8 cellular contexts compared by ENCODE assay signal in the genomic region with DNA sequence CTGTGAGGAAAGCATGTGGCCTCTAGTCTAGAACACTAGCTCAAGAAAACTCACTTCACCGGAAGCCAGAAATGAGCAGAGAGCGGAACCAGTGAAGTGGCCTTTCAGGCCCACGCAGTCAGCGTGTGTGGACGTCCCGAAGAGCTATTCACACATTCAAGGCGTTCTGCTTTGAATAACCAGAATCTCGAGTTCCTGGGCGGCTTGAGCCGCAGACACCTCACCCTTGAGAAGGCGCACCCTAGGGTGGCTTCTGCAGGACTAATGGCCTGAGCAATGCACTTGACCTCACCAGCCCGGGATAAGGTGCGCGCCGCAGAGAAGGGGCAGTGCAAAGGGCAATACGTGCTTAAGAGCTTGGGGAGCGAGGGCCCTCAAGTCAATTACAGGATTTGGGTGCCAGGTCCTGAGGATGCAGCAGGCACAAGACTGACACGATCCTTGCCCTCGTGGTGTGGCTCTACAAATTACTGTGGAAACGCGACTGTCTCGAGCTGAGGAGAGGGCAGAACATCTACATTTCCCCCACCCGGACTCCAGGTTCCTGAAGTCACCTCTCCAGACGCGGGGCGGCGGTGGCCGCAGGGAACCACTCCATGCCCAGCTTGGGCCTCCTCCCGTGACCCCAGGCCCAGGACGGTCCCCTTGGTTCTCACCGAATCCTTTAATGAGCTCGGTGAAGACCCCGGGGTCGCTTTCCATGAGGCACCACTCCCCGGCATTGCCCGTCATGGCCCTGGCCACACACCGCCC. TPM values are rescaled to one million over a fixed set of nuclear protein-coding genes. Genes with fewer than 3 reads are reported as not detected.
DNase-seq lines count a peak whose midpoint lies in the region; ATAC-seq and TF ChIP-seq lines count a peak whose summit lies in the region.

No MANE protein-coding gene starts in this region.

- no peak for TF ChIP-seq CTCF in C4-2B (conservative IDR thresholded peaks at IDR 0.05)
- TF ChIP-seq CTCF in OCI-LY7 (conservative IDR thresholded peaks at IDR 0.05; ENCODE audit: low read length) = no peak
- TF ChIP-seq CTCF in fibroblast of lung (conservative IDR thresholded peaks at IDR 0.05 in 1 of 2, IDR thresholded peaks at IDR 0.05 in 1 of 2; ENCODE audit: low read depth in 1 of 2, low read length in 2 of 2) = no peak

- ATAC-seq in GM19035 (IDR thresholded peaks at IDR 0.05; ENCODE audit: unreplicated experiment) (peak; percentile 46), HG03342 (IDR thresholded peaks at IDR 0.05; ENCODE audit: unreplicated experiment) (peak; percentile 39)

- H3K4me3 ChIP-seq in OCI-LY7 (ENCODE audit: low read depth, low read length, poor library complexity, severe bottlenecking) = peak overlapping the region; percentile 100
- peak overlapping the region; percentile 81 to 99 (median 85) for H3K4me3 ChIP-seq in fibroblast of lung (replicated peaks in 1 of 4; ENCODE audit: control extremely low read depth in 1 of 4, insufficient read depth in 1 of 4, low read depth in 3 of 4, low read length in 4 of 4)
- peak overlapping the region; percentile 98 for H3K4me3 ChIP-seq in neuronal stem cell (ENCODE audit: low read length in 2 of 2)
- H3K4me3 ChIP-seq in thymus (ENCODE audit: low read length) = peak overlapping the region; percentile 91

- POLR2A ChIA-PET in OCI-LY7 (lab: Charles Lee) = interaction anchor here (0.6 to 3.2 kb wide), 30 partner anchors 9 to 1434 kb away, joined by 3 to 19 read pairs (median 4); a partner anchor contains a TSS

- H3K27ac ChIP-seq in C4-2B (peak overlapping the region; percentile 96), OCI-LY7 (ENCODE audit: low read depth, low read length, poor library complexity, severe bottlenecking) (peak overlapping the region; percentile 82), fibroblast of lung (ENCODE audit: insufficient read depth, low read length) (peak overlapping the region; percentile 97), neuronal stem cell (replicated peaks; ENCODE audit: low read length) (peak overlapping the region; percentile 99), thymus (ENCODE audit: low read depth) (peak overlapping the region; percentile 93)

- H2AFZ ChIP-seq in OCI-LY7 (ENCODE audit: low read length) (peak overlapping the region; percentile 16; the same call in 1 of the 2 replicates), fibroblast of lung (ENCODE audit: low read length) (peak overlapping the region; percentile 35), neuronal stem cell (ENCODE audit: low read length) (peak overlapping the region; percentile 94)

- H3K9ac ChIP-seq in fibroblast of lung (ENCODE audit: insufficient read depth, low read length) (peak overlapping the region; percentile 93), neuronal stem cell (ENCODE audit: low read depth, low read length, poor library complexity) (peak overlapping the region; percentile 95)

- BruUV-seq in OCI-LY7 (replicated peaks; lab: Mats Ljungman, UMichigan) = TSS peak; percentile 54

- H3K9me2 ChIP-seq in OCI-LY7 (ENCODE audit: insufficient read depth, low read length) = no peaks in the 10 kb centered on the region

- H3K14ac ChIP-seq in neuronal stem cell (ENCODE audit: low read length) = peak overlapping the region; percentile 39

- peak; percentile 76 for DNase-seq in OCI-LY7 (ENCODE audit: low spot score)
- peak; percentile 53 for DNase-seq in activated T-cell treated with anti-CD3 and anti-CD28 coated beads, Interleukin-2, amount 50 U/mL, for 1 hour
- DNase-seq in fibroblast of lung (ENCODE audit: low read depth in 2 of 2) = peak; percentile 45 to 61
- peak; percentile 31 for DNase-seq in neuronal stem cell (ENCODE audit: low spot score)

- H3K23ac ChIP-seq in neuronal stem cell (ENCODE audit: low read depth, low read length, poor library complexity) = peak overlapping the region; percentile 99

- H4K20me1 ChIP-seq in OCI-LY7 (ENCODE audit: insufficient read depth, low read length) (peaks cover 31% of the 10 kb centered on the region), fibroblast of lung (ENCODE audit: control insufficient read depth, extremely low read depth, insufficient read depth, low read length) (no peaks in the 10 kb centered on the region)

- H3K4ac ChIP-seq in neuronal stem cell (ENCODE audit: low read length) = peak overlapping the region; percentile 66

- H3K18ac ChIP-seq in neuronal stem cell (ENCODE audit: low read length) = peak overlapping the region; percentile 90

- H2BK120ac ChIP-seq in neuronal stem cell (ENCODE audit: low read depth, low read length) = no peak overlapping the region

- no peak overlapping the region for H2AK5ac ChIP-seq in neuronal stem cell (ENCODE audit: low read depth, low read length)

- peaks cover 45% of the 10 kb centered on the region for H3K36me3 ChIP-seq in OCI-LY7 (ENCODE audit: insufficient read depth, low read length)
- no peaks in the 10 kb centered on the region for H3K36me3 ChIP-seq in fibroblast of lung (ENCODE audit: control insufficient read depth, insufficient read depth, low read length)
- H3K36me3 ChIP-seq in neuronal stem cell (replicated peaks in 1 of 2; ENCODE audit: control insufficient read depth in 2 of 2, insufficient read depth in 2 of 2, low read length in 2 of 2) = peaks cover 0 to 25% of the 10 kb centered on the region in 2 donors
- H3K36me3 ChIP-seq in thymus (ENCODE audit: control insufficient read depth, insufficient read depth) = no peaks in the 10 kb centered on the region

- H4K91ac ChIP-seq in neuronal stem cell (ENCODE audit: low read depth, low read length, poor library complexity) = no peak overlapping the region

- WGBS in neuronal stem cell (ENCODE audit: extremely low coverage in 2 of 2, insufficient read length in 2 of 2, insufficient replicate concordance in 1 of 2), 2 donors = no CpG with 5 or more reads among the region's 37 CpGs
- under 1% methylated on average over 37 of the region's 37 CpGs for WGBS in thymus

- H3K79me1 ChIP-seq in neuronal stem cell (ENCODE audit: low read depth, low read length) = peaks cover 4% of the 10 kb centered on the region

- H3K27me3 ChIP-seq in fibroblast of lung (ENCODE audit: control insufficient read depth, insufficient read depth, low read length) = no peaks in the 10 kb centered on the region
- no peaks in the 10 kb centered on the region for H3K27me3 ChIP-seq in neuronal stem cell (ENCODE audit: control insufficient read depth in 3 of 3, insufficient read depth in 3 of 3, low read depth in 1 of 3, low read length in 3 of 3)
- H3K27me3 ChIP-seq in thymus (ENCODE audit: control insufficient read depth, insufficient read depth) = no peaks in the 10 kb centered on the region

- no peak overlapping the region for H2BK15ac ChIP-seq in neuronal stem cell (ENCODE audit: low read length)

- intact Hi-C loops in OCI-LY7 (cut with micrococcal nuclease; ENCODE audit: unreplicated experiment) = loop anchor here (1.0 to 5.0 kb wide), 5 partner anchors 47 to 1164 kb away; a partner anchor contains a TSS

- H3K79me2 ChIP-seq in OCI-LY7 (ENCODE audit: insufficient read depth, low read depth, low read length) (peaks cover 96% of the 10 kb centered on the region), fibroblast of lung (ENCODE audit: control insufficient read depth, insufficient read depth, low read length) (peaks cover 87% of the 10 kb centered on the region)

- H2BK5ac ChIP-seq in neuronal stem cell (ENCODE audit: low read length) = peak overlapping the region; percentile 94

- no peak overlapping the region for H2BK12ac ChIP-seq in neuronal stem cell (ENCODE audit: low read length)

- CTCF ChIA-PET in OCI-LY7 (lab: Charles Lee; ENCODE audit: unreplicated experiment) = interaction anchor here (0.7 to 1.3 kb wide), 3 partner anchors 9 to 46 kb away, joined by 3 to 4 read pairs (median 3); a partner anchor contains a TSS

- H3K9me3 ChIP-seq in OCI-LY7 (ENCODE audit: low read length) (peaks cover 8% of the 10 kb centered on the region; the same call in 1 of the 2 replicates), fibroblast of lung (ENCODE audit: control insufficient read depth, insufficient read depth, low read depth, low read length) (no peaks in the 10 kb centered on the region), neuronal stem cell (replicated peaks in 1 of 2; ENCODE audit: control insufficient read depth in 2 of 2, insufficient read depth in 1 of 2, low read depth in 1 of 2, low read length in 2 of 2) (peaks cover 0 to 12% of the 10 kb centered on the region in 2 donors), thymus (ENCODE audit: control insufficient read depth) (no peaks in the 10 kb centered on the region)

- H4K8ac ChIP-seq in neuronal stem cell (ENCODE audit: low read depth, low read length) = no peak overlapping the region

- peak overlapping the region; percentile 84 for H3K4me2 ChIP-seq in OCI-LY7 (ENCODE audit: low read length)
- H3K4me2 ChIP-seq in fibroblast of lung (ENCODE audit: extremely low read depth, insufficient read depth, low read length) = peak overlapping the region; percentile 79
- H3K4me2 ChIP-seq in neuronal stem cell (ENCODE audit: insufficient read depth, low read length, poor library complexity, severe bottlenecking) = peak overlapping the region; percentile 69

- H3K4me1 ChIP-seq in OCI-LY7 (ENCODE audit: insufficient read depth, low read length, poor library complexity, severe bottlenecking) (peaks cover 42% of the 10 kb centered on the region), fibroblast of lung (ENCODE audit: control insufficient read depth, extremely low read depth, insufficient read depth, low read length) (peaks cover 2% of the 10 kb centered on the region), neuronal stem cell (ENCODE audit: control insufficient read depth in 2 of 2, insufficient read depth in 1 of 2, low read depth in 1 of 2, low read length in 2 of 2) (peaks cover 0 to 5% of the 10 kb centered on the region in 2 donors), thymus (ENCODE audit: control insufficient read depth, insufficient read depth, low read length) (peaks cover 6% of the 10 kb centered on the region)

RNA-seq across cellular contexts. Expression of a gene that starts 0.5 kb away (rescaled TPM):
- 28.6 and 32.7 TPM in 2 replicates for total RNA-seq in OCI-LY7 (2014; rRNA removed; shearing (Covaris generic))
- total RNA-seq in OCI-LY7 (2022) = 82.5 TPM in 2 replicates
- total RNA-seq in fibroblast of lung = 19.5 and 24.1 TPM in 2 replicates
- polyA plus RNA-seq in fibroblast of lung = 29.6 and 33.4 TPM in 2 replicates
- 24.2 and 31.2 TPM in 2 replicates for polyA plus RNA-seq in fibroblast of lung (2012)
- polyA minus RNA-seq in fibroblast of lung (ENCODE audit: low replicate concordance) = 1.7 and 2.1 TPM in 2 replicates
- polyA plus RNA-seq in neuronal stem cell (2013, experiment 1 of 2) = 24.5 TPM
- 24.7 TPM for polyA plus RNA-seq in neuronal stem cell (2013, experiment 2 of 2)
- polyA plus RNA-seq in thymus = 17.4 TPM

RNA-seq across cellular contexts. Expression of a gene that starts 0.7 kb away (rescaled TPM):
- 70.4 and 72.4 TPM in 2 replicates for total RNA-seq in OCI-LY7 (2014; rRNA removed; shearing (Covaris generic))
- total RNA-seq in OCI-LY7 (2022) (77.0 and 83.3 TPM in 2 replicates), fibroblast of lung (164 and 207 TPM in 2 replicates)
- polyA plus RNA-seq in fibroblast of lung (39.5 and 44.0 TPM in 2 replicates), thymus (9.1 TPM)
- polyA plus RNA-seq in fibroblast of lung (2012) = 18.0 and 23.1 TPM in 2 replicates
- polyA minus RNA-seq in fibroblast of lung (ENCODE audit: low replicate concordance) = 22.3 and 28.9 TPM in 2 replicates
- polyA plus RNA-seq in neuronal stem cell (2013, experiment 1 of 2) = 41.8 TPM
- 49.0 TPM for polyA plus RNA-seq in neuronal stem cell (2013, experiment 2 of 2)

RNA-seq across cellular contexts. Expression of a gene that starts 46.5 kb away (rescaled TPM):
- total RNA-seq in OCI-LY7 (2014; rRNA removed; shearing (Covaris generic)) = 10.6 and 11.0 TPM in 2 replicates
- 21.9 and 24.0 TPM in 2 replicates for total RNA-seq in OCI-LY7 (2022)
- 3.3 and 15.9 TPM in 2 replicates for total RNA-seq in fibroblast of lung
- polyA plus RNA-seq in fibroblast of lung = 27.2 and 28.6 TPM in 2 replicates
- polyA plus RNA-seq in fibroblast of lung (2012) = 30.4 and 32.4 TPM in 2 replicates
- 0.47 and 0.67 TPM in 2 replicates for polyA minus RNA-seq in fibroblast of lung (ENCODE audit: low replicate concordance)
- 5.6 TPM for polyA plus RNA-seq in neuronal stem cell (2013, experiment 1 of 2)
- polyA plus RNA-seq in neuronal stem cell (2013, experiment 2 of 2) = 5.8 TPM
- polyA plus RNA-seq in thymus = 11.2 TPM

Comparison
In these comparisons a context has a peak if more than half of its experiments do, and no peak if none do; other contexts are left out.
1. Peak in every context shown above with its lines: DNase-seq, ATAC-seq, H3K4me3 ChIP-seq and H3K27ac ChIP-seq.
2. H2AFZ ChIP-seq: peak in every context shown above with its lines; median percentile 94 in neuronal stem cell; 35 in fibroblast of lung; 16 in OCI-LY7.